ENCODE assay signal across 31 cellular contexts in the genomic region with DNA sequence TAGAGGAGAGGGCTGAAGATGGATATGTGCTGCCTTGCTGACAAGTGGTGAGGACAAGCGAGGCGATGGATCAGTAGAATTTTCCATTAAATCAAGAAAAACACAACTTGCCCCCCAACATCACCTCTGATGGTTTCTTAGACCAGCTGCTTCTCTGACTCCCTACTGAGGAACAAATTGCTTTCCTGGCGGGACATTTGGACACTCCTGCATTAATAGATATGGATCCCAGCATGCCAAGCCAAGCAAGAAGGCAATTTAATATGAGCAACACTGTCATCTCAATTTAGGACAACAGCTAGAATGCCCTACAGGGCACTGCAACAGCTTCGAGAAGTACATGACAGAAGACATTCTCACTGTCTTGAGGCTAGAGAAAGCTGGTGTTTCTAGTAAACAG.
"Had no signal": no experiment of that assay in that cellular context is flagged by ENCODE, and none has a peak within 500 bp of the region (broad histone marks: within the 10 kb centered on the region; RNA-seq: fewer than 3 reads in every experiment).

No MANE protein-coding gene starts in this region.

- DNase-seq: activated B cell treated with CpG ODN at 0.5 μM for 24 hours; activated CD4-positive, alpha-beta memory T cell treated with anti-CD3 and anti-CD28 coated beads for 36 hours; activated CD4-positive, alpha-beta T cell treated with anti-CD3 and anti-CD28 coated beads for 4 hours; activated CD4-positive, alpha-beta T cell treated with anti-CD3 and anti-CD28 coated beads, Interleukin-2, amount 10 ng/mL, durations not matched to agents 24 days and 14 days; activated CD4-positive, alpha-beta T cell treated with anti-CD3 and anti-CD28 coated beads, Interleukin-2, amount 50 U/mL, for 1 hour; activated CD4-positive, alpha-beta T cell treated with anti-CD3 and anti-CD28 coated beads, Interleukin-2, amount 50 U/mL, for 4 hours; activated CD4-positive, CD25-positive, alpha-beta regulatory T cell treated with anti-CD3 and anti-CD28 coated beads, Interleukin-2, amount 50 U/mL, for 72 hours; activated CD8-positive, alpha-beta memory T cell treated with anti-CD3 and anti-CD28 coated beads, Interleukin-2, amount 50 U/mL, for 4 hours; activated CD8-positive, alpha-beta T cell treated with anti-CD3 and anti-CD28 coated beads for 36 hours; activated effector memory CD4-positive, alpha-beta T cell treated with anti-CD3 and anti-CD28 coated beads, Interleukin-2, amount 50 U/mL, for 16 hours; activated gamma-delta T cell treated with Interleukin-2 at 50 U/mL for 16 hours; activated naive CD4-positive, alpha-beta T cell; activated naive CD4-positive, alpha-beta T cell treated with anti-CD3 and anti-CD28 coated beads for 36 hours; activated naive CD4-positive, alpha-beta T cell treated with anti-CD3 and anti-CD28 coated beads, Interleukin-2, amount 50 U/mL, for 16 hours; activated naive CD8-positive, alpha-beta T cell treated with anti-CD3 and anti-CD28 coated beads for 36 hours; activated T-cell treated with anti-CD3 and anti-CD28 coated beads for 4 hours; activated T-cell treated with anti-CD3 and anti-CD28 coated beads, Interleukin-2, amount 50 U/mL, for 1 hour; activated T-cell treated with anti-CD3 and anti-CD28 coated beads, Interleukin-2, amount 50 U/mL, for 4 hours; activated T-cell treated with anti-CD3 and anti-CD28 coated beads, Interleukin-2, amount 50 U/mL, for 72 hours; adrenal gland; amniotic stem cell; aorta; body of pancreas; brain microvascular endothelial cell; central memory CD4-positive, alpha-beta T cell; cerebellar nuclear complex; T-helper 1 cell; T-helper 2 cell; T-helper 9 cell had no signal

- ATAC-seq: activated CD8-positive, alpha-beta T cell treated with anti-CD3 and anti-CD28 coated beads for 36 hours; activated naive CD4-positive, alpha-beta T cell treated with anti-CD3 and anti-CD28 coated beads, Interleukin-2, amount 50 U/mL, for 72 hours; activated T-cell treated with anti-CD3 and anti-CD28 coated beads, Interleukin-2, amount 50 U/mL, for 4 hours; activated T-cell treated with anti-CD3 and anti-CD28 coated beads, Interleukin-2, amount 50 U/mL, for 72 hours; activated T-helper 17 cell treated with anti-CD3 and anti-CD28 coated beads, Interleukin-2, amount 50 U/mL, for 72 hours; body of pancreas had no signal
